In the genomic region with DNA sequence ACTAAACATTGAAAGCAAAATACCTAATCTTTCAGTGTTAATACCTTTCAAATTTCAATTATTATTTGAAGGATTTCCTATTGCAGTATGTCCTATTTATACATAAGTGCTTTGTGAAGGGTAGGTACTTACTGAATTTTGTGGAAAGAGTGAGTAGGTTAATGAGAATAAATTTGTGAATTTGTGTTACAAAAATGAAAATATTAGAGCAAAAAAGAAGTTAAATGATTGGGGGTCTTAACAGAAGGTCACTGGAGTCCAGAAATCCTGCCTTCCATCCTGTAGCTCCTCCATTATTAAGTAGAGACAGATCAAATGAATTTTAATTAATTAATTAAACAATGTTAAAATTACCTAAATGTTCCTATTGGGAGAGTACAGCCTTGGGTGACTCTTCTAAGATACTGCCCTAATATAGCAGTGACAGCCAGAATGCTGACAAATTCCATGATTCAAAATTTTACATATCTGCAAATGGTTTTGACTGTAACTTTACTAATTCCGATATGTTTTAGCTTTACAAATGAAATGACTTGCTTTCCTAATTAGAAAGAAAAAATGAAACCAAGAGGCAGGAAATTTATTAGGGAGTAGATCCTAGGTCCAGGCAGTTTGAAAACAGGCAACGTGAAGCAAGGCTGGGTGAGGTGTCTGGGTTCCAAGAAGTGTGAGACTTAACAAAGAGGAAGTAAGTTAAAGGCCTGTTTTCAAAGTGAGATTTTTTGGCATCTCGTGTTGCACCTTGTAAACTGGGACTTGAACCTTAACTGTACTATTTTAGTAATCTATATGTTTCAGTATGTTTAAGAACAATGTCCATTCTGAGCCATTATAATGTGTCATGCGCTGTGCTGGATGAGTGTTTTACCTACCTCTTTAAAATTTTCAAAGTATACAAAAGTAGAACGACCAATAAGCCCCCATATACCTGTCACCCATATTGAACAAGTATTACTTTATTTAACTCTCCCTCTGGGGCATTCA, we compare ENCODE assay signal across 9 cellular contexts. TPM values are rescaled to one million over a fixed set of nuclear protein-coding genes. Genes with fewer than 3 reads are reported as not detected.
A peak's percentile ranks its signal among the peaks of the same experiment; 100 is the strongest.
DNase-seq lines count a peak whose midpoint lies in the region; ATAC-seq lines count a peak whose summit lies in the region.
"Had no signal": no experiment of that assay in that cellular context is flagged by ENCODE, and none has a peak within 500 bp of the region (broad histone marks: within the 10 kb centered on the region; RNA-seq: fewer than 3 reads in every experiment).

No MANE protein-coding gene starts in this region.

- peaks cover 11 to 14% of the 10 kb centered on the region in 2 donors for H3K36me3 Mint-ChIP-seq in naive B cell

- peak; percentile 32 for ATAC-seq in GM18502 (IDR thresholded peaks at IDR 0.05; ENCODE audit: poor library complexity, unreplicated experiment)
- peak; percentile 35 for ATAC-seq in HG02571 (IDR thresholded peaks at IDR 0.05; ENCODE audit: unreplicated experiment)
- ATAC-seq in naive B cell (ENCODE audit: low read depth in 2 of 2), result peak in 1 of 2 donors; percentile 13
- ATAC-seq: HCT116 had no signal

- H3K27ac Mint-ChIP-seq in naive B cell, result peak overlapping the region; percentile 90 to 99 (median 96)

- no peaks in the 10 kb centered on the region for H3K27me3 Mint-ChIP-seq in naive B cell

- H3K4me1 Mint-ChIP-seq in naive B cell, result peaks cover 56 to 83% (median 62%) of the 10 kb centered on the region in 3 donors

- peak; percentile 23 for DNase-seq in SKM-1 (lab: John Stamatoyannopoulos, UW; ENCODE audit: unreplicated experiment)
- peak; percentile 42 for DNase-seq in naive B cell
- DNase-seq in NCI-H69 (lab: John Stamatoyannopoulos, UW), result no peak
- no peak for DNase-seq in iPS-NIHi7 (ENCODE audit: extremely low spot score)
- DNase-seq in midbrain (lab: John Stamatoyannopoulos, UW), result no peak
- no peak for DNase-seq in activated gamma-delta T cell treated with Interleukin-2 at 50 U/mL for 16 hours

- no peaks in the 10 kb centered on the region for H3K9me3 Mint-ChIP-seq in naive B cell

- peak overlapping the region; percentile 88 to 96 (median 93) for H3K4me3 Mint-ChIP-seq in naive B cell

RNA-seq across cellular contexts. Expression of gene PIK3CG, which starts 1.5 kb away (rescaled TPM):
- 10 to 100 TPM; 33.8 to 57.3 (median 37.5) TPM for polyA plus RNA-seq in naive B cell (ENCODE audit: low read depth in 6 of 6)

Comparison
In these comparisons a context has a peak if more than half of its experiments do, and no peak if none do; other contexts are left out.
1. DNase-seq: peak in SKM-1 (single experiment) and naive B cell (single experiment); none in NCI-H69 (single experiment), iPS-NIHi7 (single experiment), midbrain (single experiment) and activated gamma-delta T cell treated with Interleukin-2 at 50 U/mL for 16 hours (single experiment).